ENCODE assay signal across 27 cellular contexts in the genomic region with DNA sequence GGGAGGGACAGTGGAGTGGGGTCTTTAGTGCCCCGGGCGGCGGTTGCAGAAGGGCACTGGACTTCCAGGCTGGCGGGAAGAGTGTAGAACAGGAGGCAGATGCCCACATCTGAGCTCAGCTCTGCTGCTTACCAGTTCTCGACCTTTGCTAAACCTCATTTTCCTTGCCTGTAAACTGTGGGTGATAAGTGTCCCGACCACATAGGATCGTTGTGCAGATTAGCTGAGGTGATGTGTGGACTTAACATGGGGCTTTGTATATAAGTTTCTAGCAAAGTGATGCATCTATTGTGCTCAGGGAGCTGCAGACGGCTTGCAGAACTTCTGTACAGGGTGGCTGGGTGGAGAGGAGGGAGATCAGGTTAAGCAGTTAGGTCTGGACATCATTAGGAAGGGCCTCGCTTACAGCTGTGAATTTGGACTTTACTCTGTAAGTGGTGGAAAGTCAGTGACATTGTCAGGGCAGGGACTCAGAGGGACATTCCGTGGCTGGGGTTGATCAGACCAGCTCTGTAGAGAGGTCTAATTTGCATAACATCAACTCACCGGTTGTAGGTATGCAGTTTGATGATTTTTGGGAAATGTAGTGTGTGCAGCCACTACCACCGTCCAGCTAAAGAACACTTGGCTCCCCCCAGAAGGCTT.
DNase-seq lines count a peak whose midpoint lies in the region; ATAC-seq, FAIRE-seq and TF ChIP-seq lines count a peak whose summit lies in the region.
"Had no signal": no experiment of that assay in that cellular context is flagged by ENCODE, and none has a peak within 500 bp of the region (broad histone marks: within the 10 kb centered on the region; RNA-seq: fewer than 3 reads in every experiment).

No MANE protein-coding gene starts in this region.

- DNase-seq in GM12891 (ENCODE audit: insufficient read length, low spot score) (no peak), islet precursor cell (peak; percentile 39), osteocyte (ENCODE audit: extremely low spot score, unreplicated experiment) (peak; percentile 25), GM23338 (ENCODE audit: low spot score) (no peak), upper lobe of right lung (no peak), HuH-7 (ENCODE audit: low spot score) (no peak)
- no peak for DNase-seq in activated T-helper 1 cell treated with anti-CD3 and anti-CD28 coated beads, Interleukin-12 subunit alpha, Interleukin-12 subunit beta, Interleukin-2, Interleukin-4 antibody, amounts not matched to agents 30 ng/mL and 10 ng/mL and 1 ng/mL, durations not matched to agents 14 hours and 24 hours and 36 hours (ENCODE audit: low spot score)
- DNase-seq: activated gamma-delta T cell treated with Interleukin-2 at 50 U/mL for 16 hours; caudate nucleus; DND-41; H7; NCI-H1092 treated with DMSO at 0.1 percent for 48 hours; NCI-H187 treated with DMSO at 0.1 percent for 48 hours; NCI-H69; stimulated activated CD4-positive, alpha-beta T cell treated with anti-CD3 and anti-CD28 coated beads, Interleukin-2, amount 100 ng/mL, for 24 hours had no signal

- H3K36me3 ChIP-seq in GM23338 (ENCODE audit: insufficient read depth) (no peaks in the 10 kb centered on the region), upper lobe of right lung (no peaks in the 10 kb centered on the region)
- H3K36me3 ChIP-seq: BLaER1 treated with 17β-estradiol and CSF1 and Interleukin-3, amounts not matched to agents 10 nM and 100 nM; neutrophil; vagina had no signal

- intact Hi-C loops in activated T-helper 1 cell treated with anti-CD3 and anti-CD28 coated beads, Interleukin-12 subunit alpha, Interleukin-12 subunit beta, Interleukin-2, Interleukin-4 antibody, amounts not matched to agents 30 ng/mL and 10 ng/mL and 1 ng/mL, durations not matched to agents 14 hours and 24 hours and 36 hours (cut with micrococcal nuclease): loop anchor here (5.0 kb wide), 2 partner anchors 53 to 282 kb away; partner anchors contain the start of gene PARP4
- intact Hi-C loops in upper lobe of right lung (cut with DNase I): no loop called here

- no peaks in the 10 kb centered on the region for H3K27me3 ChIP-seq in GM23338 (ENCODE audit: insufficient read depth)
- H3K27me3 ChIP-seq in upper lobe of right lung: no peaks in the 10 kb centered on the region
- H3K27me3 ChIP-seq: BLaER1 treated with 17β-estradiol and CSF1 and Interleukin-3, amounts not matched to agents 10 nM and 100 nM; neutrophil; vagina had no signal

- TF ChIP-seq POLR2A in GM12891 (IDR thresholded peaks at IDR 0.05; ENCODE audit: low read depth, low read length): no peak

- H3K36me3 Mint-ChIP-seq in activated T-helper 1 cell treated with anti-CD3 and anti-CD28 coated beads, Interleukin-12 subunit alpha, Interleukin-12 subunit beta, Interleukin-2, Interleukin-4 antibody, amounts not matched to agents 30 ng/mL and 10 ng/mL and 1 ng/mL, durations not matched to agents 14 hours and 24 hours and 36 hours (ENCODE audit: low read depth): no peaks in the 10 kb centered on the region
- no peaks in the 10 kb centered on the region for H3K36me3 Mint-ChIP-seq in osteocyte (ENCODE audit: unreplicated experiment)
- no peaks in the 10 kb centered on the region for H3K36me3 Mint-ChIP-seq in GM23338 (ENCODE audit: low read depth)

- peak overlapping the region; percentile 40 for H3K4me3 Mint-ChIP-seq in activated T-helper 1 cell treated with anti-CD3 and anti-CD28 coated beads, Interleukin-12 subunit alpha, Interleukin-12 subunit beta, Interleukin-2, Interleukin-4 antibody, amounts not matched to agents 30 ng/mL and 10 ng/mL and 1 ng/mL, durations not matched to agents 14 hours and 24 hours and 36 hours
- H3K4me3 Mint-ChIP-seq in osteocyte (ENCODE audit: unreplicated experiment) (no peak overlapping the region), GM23338 (no peak overlapping the region)
- H3K4me3 Mint-ChIP-seq: dendritic cell treated with granulocyte-macrophage colony-stimulating factor and Interleukin-4, amounts not matched to agents 40 ng/mL and 50 ng/mL, for 4 days; T-helper 2 cell treated with Interferon-gamma antibody and Interleukin-4, amounts not matched to agents 5 μg/mL and 100 μg/mL, for 36 hours had no signal

- H3K4me1 ChIP-seq in GM23338 (ENCODE audit: insufficient read depth) (peaks cover 18% of the 10 kb centered on the region; the same call in 1 of the 2 replicates), upper lobe of right lung (no peaks in the 10 kb centered on the region)

- H4K20me1 ChIP-seq in GM23338 (replicated peaks; ENCODE audit: insufficient read depth): no peaks in the 10 kb centered on the region
- H4K20me1 ChIP-seq: BLaER1 treated with 17β-estradiol and CSF1 and Interleukin-3, amounts not matched to agents 10 nM and 100 nM had no signal

- H3K9me3 ChIP-seq in upper lobe of right lung: no peaks in the 10 kb centered on the region
- H3K9me3 ChIP-seq: BLaER1 treated with 17β-estradiol and CSF1 and Interleukin-3, amounts not matched to agents 10 nM and 100 nM; neutrophil; vagina had no signal

- peak; percentile 64 for FAIRE-seq in GM12891 (lab: Jason Lieb, UNC)
- FAIRE-seq: astrocyte, GM12892, keratinocyte had no signal

- H3K4me2 ChIP-seq in GM23338: no peak overlapping the region
- H3K4me2 ChIP-seq: BLaER1 treated with 17β-estradiol and CSF1 and Interleukin-3, amounts not matched to agents 10 nM and 100 nM had no signal

- no peaks in the 10 kb centered on the region for H3F3A ChIP-seq in GM23338 (replicated peaks; ENCODE audit: low read depth)

- TF ChIP-seq CTCF in osteocyte (IDR thresholded peaks at IDR 0.05): no peak
- no peak for TF ChIP-seq CTCF in GM23338 (conservative IDR thresholded peaks at IDR 0.05; ENCODE audit: low read depth in 2 of 2)
- no peak for TF ChIP-seq CTCF in upper lobe of right lung (IDR thresholded peaks at IDR 0.05)

- H3K9me2 ChIP-seq in GM23338 (ENCODE audit: insufficient read depth): no peaks in the 10 kb centered on the region

- H3K27ac ChIP-seq in GM23338 (ENCODE audit: low read depth) (no peak overlapping the region), upper lobe of right lung (no peak overlapping the region)
- H3K27ac ChIP-seq: neutrophil, vagina, VCaP had no signal

- no peaks in the 10 kb centered on the region for H3K9me3 Mint-ChIP-seq in activated T-helper 1 cell treated with anti-CD3 and anti-CD28 coated beads, Interleukin-12 subunit alpha, Interleukin-12 subunit beta, Interleukin-2, Interleukin-4 antibody, amounts not matched to agents 30 ng/mL and 10 ng/mL and 1 ng/mL, durations not matched to agents 14 hours and 24 hours and 36 hours
- H3K9me3 Mint-ChIP-seq in osteocyte (ENCODE audit: unreplicated experiment): no peaks in the 10 kb centered on the region
- H3K9me3 Mint-ChIP-seq in GM23338: no peaks in the 10 kb centered on the region
- H3K9me3 Mint-ChIP-seq: dendritic cell treated with granulocyte-macrophage colony-stimulating factor and Interleukin-4, amounts not matched to agents 40 ng/mL and 50 ng/mL, for 4 days; T-helper 2 cell treated with Interferon-gamma antibody and Interleukin-4, amounts not matched to agents 5 μg/mL and 100 μg/mL, for 36 hours had no signal

- H2AFZ ChIP-seq in GM23338: no peak overlapping the region

- no peak for ATAC-seq in GM23338
- ATAC-seq in upper lobe of right lung: no peak
- no peak for ATAC-seq in HG03439 (IDR thresholded peaks at IDR 0.05; ENCODE audit: unreplicated experiment)
- ATAC-seq: SK-N-SH treated with all-trans-retinoic acid at 6 μM for 48 hours had no signal

- H3K27ac Mint-ChIP-seq in activated T-helper 1 cell treated with anti-CD3 and anti-CD28 coated beads, Interleukin-12 subunit alpha, Interleukin-12 subunit beta, Interleukin-2, Interleukin-4 antibody, amounts not matched to agents 30 ng/mL and 10 ng/mL and 1 ng/mL, durations not matched to agents 14 hours and 24 hours and 36 hours: peak overlapping the region; percentile 40
- H3K27ac Mint-ChIP-seq in osteocyte (ENCODE audit: unreplicated experiment): no peak overlapping the region
- no peak overlapping the region; the same call in 1 of the 2 replicates for H3K27ac Mint-ChIP-seq in GM23338
- H3K27ac Mint-ChIP-seq: dendritic cell treated with granulocyte-macrophage colony-stimulating factor and Interleukin-4, amounts not matched to agents 40 ng/mL and 50 ng/mL, for 4 days; T-helper 2 cell treated with Interferon-gamma antibody and Interleukin-4, amounts not matched to agents 5 μg/mL and 100 μg/mL, for 36 hours had no signal

- H3K4me3 ChIP-seq in GM23338 (no peak overlapping the region), upper lobe of right lung (no peak overlapping the region)
- H3K4me3 ChIP-seq: BLaER1 treated with 17β-estradiol and CSF1 and Interleukin-3, amounts not matched to agents 10 nM and 100 nM; skin epidermis; vagina had no signal

- peaks cover 51% of the 10 kb centered on the region for H3K4me1 Mint-ChIP-seq in activated T-helper 1 cell treated with anti-CD3 and anti-CD28 coated beads, Interleukin-12 subunit alpha, Interleukin-12 subunit beta, Interleukin-2, Interleukin-4 antibody, amounts not matched to agents 30 ng/mL and 10 ng/mL and 1 ng/mL, durations not matched to agents 14 hours and 24 hours and 36 hours (ENCODE audit: low read depth)
- H3K4me1 Mint-ChIP-seq in osteocyte (ENCODE audit: unreplicated experiment): peaks cover 16% of the 10 kb centered on the region
- peaks cover 52% of the 10 kb centered on the region for H3K4me1 Mint-ChIP-seq in GM23338

- peaks cover 58% of the 10 kb centered on the region for H3K79me2 ChIP-seq in GM23338 (replicated peaks; ENCODE audit: insufficient read depth)

- no peaks in the 10 kb centered on the region for H3K27me3 Mint-ChIP-seq in activated T-helper 1 cell treated with anti-CD3 and anti-CD28 coated beads, Interleukin-12 subunit alpha, Interleukin-12 subunit beta, Interleukin-2, Interleukin-4 antibody, amounts not matched to agents 30 ng/mL and 10 ng/mL and 1 ng/mL, durations not matched to agents 14 hours and 24 hours and 36 hours (ENCODE audit: insufficient read depth)
- H3K27me3 Mint-ChIP-seq in osteocyte (ENCODE audit: unreplicated experiment): no peaks in the 10 kb centered on the region
- H3K27me3 Mint-ChIP-seq in GM23338 (ENCODE audit: insufficient read depth, low read depth, poor library complexity): peaks cover 4% of the 10 kb centered on the region
- H3K27me3 Mint-ChIP-seq: dendritic cell treated with granulocyte-macrophage colony-stimulating factor and Interleukin-4, amounts not matched to agents 40 ng/mL and 50 ng/mL, for 4 days had no signal

TF ChIP-seq in GM12891, 5 proteins besides CTCF, POLR2A, EP300 and RAD21:
- TF ChIP-seq TAF1 (IDR thresholded peaks at IDR 0.05; ENCODE audit: low read depth, low read length) (no peak), POU2F2 (IDR thresholded peaks at IDR 0.05; ENCODE audit: low read depth, low read length) (peak; percentile 32; the same call in 1 of the 2 replicates)

TF ChIP-seq in GM23338, 12 proteins besides CTCF, POLR2A, EP300 and RAD21 (continues in another document):
- TF ChIP-seq JUNB (IDR thresholded peaks at IDR 0.05; ENCODE audit: unreplicated experiment): no peak

Comparison
In these comparisons a context has a peak if more than half of its experiments do, and no peak if none do; other contexts are left out.
1. DNase-seq: peak in islet precursor cell (single experiment) and osteocyte (single experiment); none in GM12891 (single experiment), activated T-helper 1 cell treated with anti-CD3 and anti-CD28 coated beads, Interleukin-12 subunit alpha, Interleukin-12 subunit beta, Interleukin-2, Interleukin-4 antibody, amounts not matched to agents 30 ng/mL and 10 ng/mL and 1 ng/mL, durations not matched to agents 14 hours and 24 hours and 36 hours (single experiment), GM23338 (single experiment), upper lobe of right lung (single experiment) and HuH-7 (single experiment).